ENCODE assay signal across 23 cellular contexts in the genomic region with DNA sequence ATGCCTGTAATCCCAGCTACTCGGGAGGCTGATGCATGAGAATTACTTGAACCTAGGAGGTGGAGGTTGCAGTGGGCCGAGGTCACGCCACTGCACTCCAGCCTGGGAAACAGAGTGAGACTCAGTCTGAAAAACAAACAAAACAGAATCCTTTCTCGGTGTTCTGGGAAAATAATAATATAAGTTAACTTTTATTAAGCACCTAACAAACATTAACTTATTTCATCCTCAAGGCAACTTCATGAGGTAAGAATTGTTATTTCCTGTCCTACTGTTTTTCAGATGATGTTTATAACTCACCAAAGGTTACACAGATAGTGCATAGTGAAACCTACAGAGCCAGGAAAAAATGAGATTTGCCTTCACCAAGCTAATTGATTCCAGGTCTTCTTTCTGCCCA.
DNase-seq lines count a peak whose midpoint lies in the region; ATAC-seq and TF ChIP-seq lines count a peak whose summit lies in the region.
"Had no signal": no experiment of that assay in that cellular context is flagged by ENCODE, and none has a peak within 500 bp of the region (broad histone marks: within the 10 kb centered on the region; RNA-seq: fewer than 3 reads in every experiment).

No MANE protein-coding gene starts in this region.

- H3K36me3 ChIP-seq in tibial nerve = no peaks in the 10 kb centered on the region
- H3K36me3 ChIP-seq: BLaER1 treated with 17β-estradiol and CSF1 and Interleukin-3, amounts not matched to agents 10 nM and 100 nM had no signal

- peak; percentile 47 for DNase-seq in epithelial cell of proximal tubule (ENCODE audit: low read depth)
- peak; percentile 21 for DNase-seq in left kidney (ENCODE audit: low read depth, low spot score)
- peak; percentile 95 for DNase-seq in renal cortical epithelial cell (ENCODE audit: low read depth)
- no peak for DNase-seq in activated CD4-positive, alpha-beta T cell treated with anti-CD3 and anti-CD28 coated beads for 36 hours
- DNase-seq in tibial nerve (ENCODE audit: low spot score in 2 of 2) = no peak
- DNase-seq: AML-193; CD4-positive, alpha-beta memory T cell; CD4-positive, CD25-positive, alpha-beta regulatory T cell; CD8-positive, alpha-beta memory T cell; COR-L47; DMS 273 treated with DMSO at 0.1 percent for 48 hours; DMS153; DMS53; DMS79; DND-41; EL; GDM1 had no signal

- no peaks in the 10 kb centered on the region for H3K9me3 Mint-ChIP-seq in activated CD4-positive, alpha-beta T cell treated with anti-CD3 and anti-CD28 coated beads for 36 hours (ENCODE audit: low read depth)
- H3K9me3 Mint-ChIP-seq: CD4-positive, alpha-beta memory T cell; CD4-positive, CD25-positive, alpha-beta regulatory T cell; CD8-positive, alpha-beta memory T cell had no signal

- 67 to 70% methylated on average over 4 of the region's 4 CpGs for WGBS in tibial nerve, 2 donors

- H3K4me3 ChIP-seq in epithelial cell of proximal tubule (ENCODE audit: low read depth, low read length) (no peak overlapping the region), tibial nerve (no peak overlapping the region)
- H3K4me3 ChIP-seq: A549; BLaER1 treated with 17β-estradiol and CSF1 and Interleukin-3, amounts not matched to agents 10 nM and 100 nM; GM12878 had no signal

- H3K4me1 Mint-ChIP-seq in activated CD4-positive, alpha-beta T cell treated with anti-CD3 and anti-CD28 coated beads for 36 hours = peaks cover 3% of the 10 kb centered on the region
- H3K4me1 Mint-ChIP-seq: CD4-positive, alpha-beta memory T cell; CD4-positive, CD25-positive, alpha-beta regulatory T cell had no signal

- POLR2A ChIA-PET in activated CD4-positive, alpha-beta T cell treated with anti-CD3 and anti-CD28 coated beads for 36 hours (lab: Charles Lee) = no interaction called here

- CTCF ChIA-PET in activated CD4-positive, alpha-beta T cell treated with anti-CD3 and anti-CD28 coated beads for 36 hours (lab: Charles Lee) = no interaction called here

- no peak overlapping the region for H3K27ac ChIP-seq in tibial nerve
- H3K27ac ChIP-seq: 22Rv1; A549; BLaER1 treated with 17β-estradiol and CSF1 and Interleukin-3, amounts not matched to agents 10 nM and 100 nM; C4-2B had no signal

- H3K27me3 ChIP-seq in tibial nerve = no peaks in the 10 kb centered on the region

- no peak for TF ChIP-seq POLR2A in tibial nerve (IDR thresholded peaks at IDR 0.05)

- no peak for ATAC-seq in activated CD4-positive, alpha-beta T cell treated with anti-CD3 and anti-CD28 coated beads for 36 hours
- ATAC-seq: A549, GM12878 had no signal

- H3K27me3 Mint-ChIP-seq in activated CD4-positive, alpha-beta T cell treated with anti-CD3 and anti-CD28 coated beads for 36 hours = peaks cover 4% of the 10 kb centered on the region

- H3K36me3 Mint-ChIP-seq in activated CD4-positive, alpha-beta T cell treated with anti-CD3 and anti-CD28 coated beads for 36 hours (ENCODE audit: low read depth) = no peaks in the 10 kb centered on the region
- H3K36me3 Mint-ChIP-seq: CD4-positive, alpha-beta memory T cell; CD4-positive, CD25-positive, alpha-beta regulatory T cell; CD8-positive, alpha-beta memory T cell had no signal

- no peaks in the 10 kb centered on the region for H3K9me3 ChIP-seq in tibial nerve
- H3K9me3 ChIP-seq: A549 had no signal

- intact Hi-C loops in activated CD4-positive, alpha-beta T cell treated with anti-CD3 and anti-CD28 coated beads for 36 hours (cut with DNase I, micrococcal nuclease) = no loop called here

- TF ChIP-seq CTCF in epithelial cell of proximal tubule (conservative IDR thresholded peaks at IDR 0.05; ENCODE audit: low read depth, low read length) (no peak), tibial nerve (IDR thresholded peaks at IDR 0.05) (no peak)

- H3K27ac Mint-ChIP-seq in activated CD4-positive, alpha-beta T cell treated with anti-CD3 and anti-CD28 coated beads for 36 hours = no peak overlapping the region
- H3K27ac Mint-ChIP-seq: B cell; CD4-positive, alpha-beta memory T cell; CD4-positive, CD25-positive, alpha-beta regulatory T cell; CD8-positive, alpha-beta memory T cell had no signal

- no peak for TF ChIP-seq EP300 in tibial nerve (IDR thresholded peaks at IDR 0.05)

- no peaks in the 10 kb centered on the region for H3K4me1 ChIP-seq in tibial nerve
- H3K4me1 ChIP-seq: A549 had no signal

- H3K4me3 Mint-ChIP-seq in activated CD4-positive, alpha-beta T cell treated with anti-CD3 and anti-CD28 coated beads for 36 hours = no peak overlapping the region
- H3K4me3 Mint-ChIP-seq: B cell; CD4-positive, alpha-beta memory T cell; CD4-positive, CD25-positive, alpha-beta regulatory T cell; CD8-positive, alpha-beta memory T cell had no signal

Comparison
In these comparisons a context has a peak if more than half of its experiments do, and no peak if none do; other contexts are left out.
1. DNase-seq: peak in epithelial cell of proximal tubule (single experiment), left kidney (single experiment) and renal cortical epithelial cell (single experiment); none in activated CD4-positive, alpha-beta T cell treated with anti-CD3 and anti-CD28 coated beads for 36 hours (single experiment) and tibial nerve (0 of 2).